In genomic region chr2:101758001-101758400, GRCh38 we compare ENCODE assay signal across 1 cellular context.
A peak's percentile ranks its signal among the peaks of the same experiment; 100 is the strongest.
TF ChIP-seq lines count a peak whose summit lies in the region.

No MANE protein-coding gene starts in this region.

TF ChIP-seq in GM12878, 131 proteins besides CTCF, POLR2A, EP300 and RAD21 (continued from another document):
- TF ChIP-seq, protein P1, sequence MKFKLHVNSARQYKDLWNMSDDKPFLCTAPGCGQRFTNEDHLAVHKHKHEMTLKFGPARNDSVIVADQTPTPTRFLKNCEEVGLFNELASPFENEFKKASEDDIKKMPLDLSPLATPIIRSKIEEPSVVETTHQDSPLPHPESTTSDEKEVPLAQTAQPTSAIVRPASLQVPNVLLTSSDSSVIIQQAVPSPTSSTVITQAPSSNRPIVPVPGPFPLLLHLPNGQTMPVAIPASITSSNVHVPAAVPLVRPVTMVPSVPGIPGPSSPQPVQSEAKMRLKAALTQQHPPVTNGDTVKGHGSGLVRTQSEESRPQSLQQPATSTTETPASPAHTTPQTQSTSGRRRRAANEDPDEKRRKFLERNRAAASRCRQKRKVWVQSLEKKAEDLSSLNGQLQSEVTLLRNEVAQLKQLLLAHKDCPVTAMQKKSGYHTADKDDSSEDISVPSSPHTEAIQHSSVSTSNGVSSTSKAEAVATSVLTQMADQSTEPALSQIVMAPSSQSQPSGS (IDR thresholded peaks at IDR 0.05; ENCODE audit: low read length) = 0 out of 2 replicates have a peak, but pooled peaks have one; percentile 19
TF ChIP-seq in GM12878: peak in this region for 10.
